ENCODE assay signal across 8 cellular contexts in genomic region chr18:10453885-10454772, GRCh38. TPM values are rescaled to one million over a fixed set of nuclear protein-coding genes. Genes with fewer than 3 reads are reported as not detected.
DNase-seq lines count a peak whose midpoint lies in the region; ATAC-seq and TF ChIP-seq lines count a peak whose summit lies in the region.

Gene APCDD1, plus strand, starts transcription at chr18:10454635. Its CDS starts 347 bp downstream, at chr18:10454982.

- peak within 1 kb of the TSS; percentile 81 for H3K27ac ChIP-seq in foreskin keratinocyte

- no peak for DNase-seq in T-helper 2 cell treated with Interferon-gamma antibody and Interleukin-4, amounts not matched to agents 5 μg/mL and 100 μg/mL, for 36 hours (ENCODE audit: low spot score)
- DNase-seq in T-helper 2 cell (no peak), T-helper 17 cell (no peak), foreskin keratinocyte (no peak), neural crest cell (ENCODE audit: low read depth, low spot score) (peak; percentile 75), Kasumi-1 (lab: John Stamatoyannopoulos, UW) (no peak)
- DNase-seq in stimulated activated CD4-positive, alpha-beta T cell treated with anti-CD3 and anti-CD28 coated beads, Interleukin-15, amount 100 ng/mL, for 24 hours, result no peak

- no peaks in the 10 kb centered on the region for H3K4me1 Mint-ChIP-seq in T-helper 2 cell treated with Interferon-gamma antibody and Interleukin-4, amounts not matched to agents 5 μg/mL and 100 μg/mL, for 36 hours (ENCODE audit: low read depth)
- H3K4me1 Mint-ChIP-seq in T-helper 17 cell (no peaks in the 10 kb centered on the region), neural crest cell (peaks cover 72% of the 10 kb centered on the region)

- H3K36me3 Mint-ChIP-seq in T-helper 2 cell treated with Interferon-gamma antibody and Interleukin-4, amounts not matched to agents 5 μg/mL and 100 μg/mL, for 36 hours (ENCODE audit: low read depth), result no peaks in the 10 kb centered on the region
- H3K36me3 Mint-ChIP-seq in T-helper 17 cell (ENCODE audit: low read depth) (peaks cover 3% of the 10 kb centered on the region), neural crest cell (ENCODE audit: low read depth) (peaks cover 5% of the 10 kb centered on the region)

- peaks cover 79% of the 10 kb centered on the region for H3K27me3 Mint-ChIP-seq in T-helper 2 cell treated with Interferon-gamma antibody and Interleukin-4, amounts not matched to agents 5 μg/mL and 100 μg/mL, for 36 hours (ENCODE audit: low read depth)
- H3K27me3 Mint-ChIP-seq in T-helper 17 cell, result peaks cover 76% of the 10 kb centered on the region
- H3K27me3 Mint-ChIP-seq in neural crest cell (ENCODE audit: low read depth), result peaks cover 9% of the 10 kb centered on the region

- H3K27ac Mint-ChIP-seq in T-helper 2 cell treated with Interferon-gamma antibody and Interleukin-4, amounts not matched to agents 5 μg/mL and 100 μg/mL, for 36 hours, result no peak within 1 kb of the TSS
- H3K27ac Mint-ChIP-seq in T-helper 17 cell (no peak within 1 kb of the TSS), neural crest cell (ENCODE audit: unreplicated experiment) (peak within 1 kb of the TSS; percentile 86)

- H3K4me1 ChIP-seq in foreskin keratinocyte, result peaks cover 8% of the 10 kb centered on the region

- H3K27me3 ChIP-seq in foreskin keratinocyte, result peaks cover 35% of the 10 kb centered on the region

- H3K9me3 Mint-ChIP-seq in T-helper 2 cell treated with Interferon-gamma antibody and Interleukin-4, amounts not matched to agents 5 μg/mL and 100 μg/mL, for 36 hours, result no peaks in the 10 kb centered on the region
- no peaks in the 10 kb centered on the region for H3K9me3 Mint-ChIP-seq in neural crest cell

- no peaks in the 10 kb centered on the region for H3K9me3 ChIP-seq in T-helper 17 cell (ENCODE audit: control insufficient read depth, low read length, poor library complexity, severe bottlenecking)

- TF ChIP-seq CTCF in foreskin keratinocyte (conservative IDR thresholded peaks at IDR 0.05), result no peak
- peak; percentile 11 for TF ChIP-seq CTCF in neural crest cell (conservative IDR thresholded peaks at IDR 0.05)

- H3K4me3 Mint-ChIP-seq in T-helper 2 cell treated with Interferon-gamma antibody and Interleukin-4, amounts not matched to agents 5 μg/mL and 100 μg/mL, for 36 hours, result peak within 1 kb of the TSS; percentile 54
- peak within 1 kb of the TSS; percentile 63 for H3K4me3 Mint-ChIP-seq in T-helper 17 cell
- H3K4me3 Mint-ChIP-seq in neural crest cell, result peak within 1 kb of the TSS; percentile 97

- no peak for ATAC-seq in T-helper 17 cell
- peak; percentile 72 for ATAC-seq in foreskin keratinocyte
- no peak for ATAC-seq in HG03139 (IDR thresholded peaks at IDR 0.05; ENCODE audit: unreplicated experiment)

RNA-seq across cellular contexts. Expression of gene APCDD1, which starts in this region (rescaled TPM):
- total RNA-seq in T-helper 17 cell, result not detected
- total RNA-seq in foreskin keratinocyte, result 2.8 and 5.6 TPM in 2 replicates
- polyA plus RNA-seq in foreskin keratinocyte, result 2.0 and 4.8 TPM in 2 replicates
- total RNA-seq in neural crest cell, result 49.8 and 51.9 TPM in 2 replicates
